8 cellular contexts compared by ENCODE assay signal in the genomic region with DNA sequence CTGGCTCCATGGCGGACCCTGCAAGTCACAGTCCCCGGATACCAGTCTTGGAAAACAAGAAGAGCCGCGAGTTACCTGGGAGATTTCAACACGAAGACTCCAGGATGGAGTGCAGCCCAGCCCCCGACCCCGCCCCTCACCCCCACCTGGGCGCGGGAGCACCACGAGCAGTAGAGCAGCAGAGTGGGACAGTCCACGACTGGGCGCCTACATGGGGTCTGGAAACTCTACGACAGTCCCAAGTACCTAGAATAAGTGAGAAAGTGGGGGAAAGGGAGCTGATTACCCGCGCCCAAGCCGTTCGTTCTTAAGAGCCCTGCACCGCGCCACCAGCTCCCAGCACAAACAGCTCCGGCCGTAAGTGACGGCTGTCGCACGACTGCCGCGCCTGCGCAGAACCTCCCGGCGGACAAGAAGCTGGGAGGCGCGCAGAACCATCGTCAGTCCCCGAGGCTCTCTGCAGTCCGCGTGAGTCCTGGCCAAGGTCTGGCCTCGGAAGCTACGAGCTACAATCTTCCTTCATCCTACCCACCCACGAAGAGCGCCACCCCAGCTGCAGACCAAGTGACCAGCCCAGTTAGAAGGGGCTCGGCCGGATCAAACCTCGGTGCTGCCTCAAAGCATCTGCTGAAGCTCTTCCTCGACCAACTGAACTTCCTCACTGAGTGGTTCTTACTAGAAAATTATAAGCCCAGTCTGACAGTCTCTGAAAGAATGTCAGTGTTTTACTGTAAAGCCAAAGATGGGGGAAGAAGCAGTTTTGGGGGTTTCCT. TPM values are rescaled to one million over a fixed set of nuclear protein-coding genes. Genes with fewer than 3 reads are reported as not detected.
DNase-seq lines count a peak whose midpoint lies in the region; ATAC-seq and TF ChIP-seq lines count a peak whose summit lies in the region.

Gene DPY30, minus strand, starts transcription at position 359 of the 773 bp plus-strand sequence. Its CDS starts 349 bp downstream, at position 10.

- peak within 1 kb of the TSS; percentile 82 to 86 for H3K4me3 ChIP-seq in prostate gland

- peak within 1 kb of the TSS; percentile 81 to 89 for H3K27ac ChIP-seq in prostate gland

- WGBS in prostate gland = under 1% methylated on average over 43 of the region's 43 CpGs

- peak; percentile 78 for TF ChIP-seq POLR2A in prostate gland (IDR thresholded peaks at IDR 0.05)

- intact Hi-C loops in left ventricle myocardium superior (cut with micrococcal nuclease) (no loop called here), prostate gland (cut with DNase I) (no loop called here)

- H3K36me3 ChIP-seq in prostate gland = no peaks in the 10 kb centered on the region

- peak; percentile 63 for DNase-seq in NCI-H187 treated with DMSO at 0.1 percent for 48 hours (lab: John Stamatoyannopoulos, UW)
- DNase-seq in T-helper 2 cell = peak; percentile 79 to 95 (median 85)
- DNase-seq in amygdala (lab: John Stamatoyannopoulos, UW) = peak; percentile 52 to 95 (median 85)
- DNase-seq in left ventricle myocardium superior = peak; percentile 95
- peak; percentile 85 for DNase-seq in prostate gland (ENCODE audit: low spot score)
- DNase-seq in ureter (ENCODE audit: low spot score) = peak; percentile 90

- H3K4me1 ChIP-seq in prostate gland (replicated peaks) = no peaks in the 10 kb centered on the region

- H3K9me3 ChIP-seq in prostate gland = no peaks in the 10 kb centered on the region

- TF ChIP-seq CTCF in prostate gland (IDR thresholded peaks at IDR 0.05) = peak in 2 of 4 experiments; percentile 13 to 24

- no peaks in the 10 kb centered on the region for H3K27me3 ChIP-seq in prostate gland (replicated peaks; ENCODE audit: insufficient read depth)

- ATAC-seq in GM18502 (IDR thresholded peaks at IDR 0.05; ENCODE audit: poor library complexity, unreplicated experiment) (peak; percentile 82), HG02943 (IDR thresholded peaks at IDR 0.05; ENCODE audit: low read depth, unreplicated experiment) (peak; percentile 77), left ventricle myocardium superior (peak; percentile 99)

RNA-seq across cellular contexts. Expression of gene DPY30, which starts in this region (rescaled TPM):
- total RNA-seq in left ventricle myocardium superior (42.6 TPM), prostate gland (10 to 100 TPM; 36.5 to 93.3 TPM), ureter (45.7 TPM)

Comparison
In these comparisons a context has a peak if more than half of its experiments do, and no peak if none do; other contexts are left out.
1. Peak in every context shown above with its lines: DNase-seq, ATAC-seq, H3K4me3 ChIP-seq and H3K27ac ChIP-seq.